13 cellular contexts compared by ENCODE assay signal in genomic region chr10:26468291-26468690, GRCh38. TPM values are rescaled to one million over a fixed set of nuclear protein-coding genes. Genes with fewer than 3 reads are reported as not detected.
DNase-seq lines count a peak whose midpoint lies in the region; ATAC-seq, FAIRE-seq and TF ChIP-seq lines count a peak whose summit lies in the region.
"Had no signal": no experiment of that assay in that cellular context is flagged by ENCODE, and none has a peak within 500 bp of the region (broad histone marks: within the 10 kb centered on the region; RNA-seq: fewer than 3 reads in every experiment).

No MANE protein-coding gene starts in this region.

- no peak overlapping the region for H3K27ac ChIP-seq in OCI-LY3 (ENCODE audit: low read length)
- no peak overlapping the region for H3K27ac ChIP-seq in keratinocyte (ENCODE audit: control insufficient read depth, insufficient read depth, low read length)
- H3K27ac ChIP-seq: left ventricle myocardium inferior, stomach had no signal

- H3K9me3 Mint-ChIP-seq in stimulated activated naive CD8-positive, alpha-beta T cell treated with anti-CD3 and anti-CD28 coated beads, Interleukin-15, Interleukin-2, amounts not matched to agents 100 ng/mL and 50 ng/mL, for 24 hours = no peaks in the 10 kb centered on the region

- H2AFZ ChIP-seq in OCI-LY3 (ENCODE audit: low read depth, low read length) (no peak overlapping the region), keratinocyte (ENCODE audit: control insufficient read depth, low read length) (no peak overlapping the region)

- DNase-seq in stimulated activated naive CD8-positive, alpha-beta T cell treated with anti-CD3 and anti-CD28 coated beads, Interleukin-15, Interleukin-2, amounts not matched to agents 100 U/mL and 50 U/mL, for 24 hours = no peak
- no peak for DNase-seq in keratinocyte (ENCODE audit: low read depth, low spot score)
- DNase-seq in hepatic stellate cell (ENCODE audit: low spot score) = no peak
- no peak for DNase-seq in retina
- DNase-seq: left ventricle myocardium inferior, NCI-H187 treated with DMSO at 0.1 percent for 48 hours, OCI-M1, stomach had no signal

- H3K79me2 ChIP-seq in OCI-LY3 (ENCODE audit: low read length) (peaks cover 95% of the 10 kb centered on the region), keratinocyte (ENCODE audit: control insufficient read depth, insufficient read depth, low read length) (no peaks in the 10 kb centered on the region)

- no peak for FAIRE-seq in keratinocyte (lab: Jason Lieb, UNC)
- FAIRE-seq: colon had no signal

- no peaks in the 10 kb centered on the region for H3K9me1 ChIP-seq in keratinocyte (ENCODE audit: control insufficient read depth, extremely low read depth, insufficient read depth, low read length)

- H3K4me1 Mint-ChIP-seq in stimulated activated naive CD8-positive, alpha-beta T cell treated with anti-CD3 and anti-CD28 coated beads, Interleukin-15, Interleukin-2, amounts not matched to agents 100 ng/mL and 50 ng/mL, for 24 hours (ENCODE audit: low read depth) = peaks cover 96% of the 10 kb centered on the region

- H3K4me2 ChIP-seq in OCI-LY3 (ENCODE audit: low read length) = peak overlapping the region; percentile 56
- H3K4me2 ChIP-seq in keratinocyte (ENCODE audit: control insufficient read depth, extremely low read depth, insufficient read depth, low read depth, low read length) = peak overlapping the region; percentile 7

- peaks cover 80% of the 10 kb centered on the region for H3K4me1 ChIP-seq in OCI-LY3 (ENCODE audit: low read length)
- peaks cover 7% of the 10 kb centered on the region for H3K4me1 ChIP-seq in keratinocyte (ENCODE audit: control insufficient read depth, extremely low read depth, insufficient read depth, low read length)
- H3K4me1 ChIP-seq: left ventricle myocardium inferior, stomach had no signal

- H3K36me3 ChIP-seq in OCI-LY3 (replicated peaks; ENCODE audit: low read depth, low read length) (peaks cover 21% of the 10 kb centered on the region), keratinocyte (ENCODE audit: control insufficient read depth in 2 of 2, extremely low read depth in 1 of 2, insufficient read depth in 2 of 2, low read length in 2 of 2) (no peaks in the 10 kb centered on the region)
- H3K36me3 ChIP-seq: left ventricle myocardium inferior, stomach had no signal

- dilution Hi-C loops in keratinocyte (cut with MboI; ENCODE audit: extremely low pct_ligation_motif_present, low sequenced_read_pairs) = no loop called here

- no peak for TF ChIP-seq CTCF in OCI-LY3 (IDR thresholded peaks at IDR 0.05; ENCODE audit: low read depth, low read length)
- TF ChIP-seq CTCF in keratinocyte (optimal IDR thresholded peaks at IDR 0.05 in 1 of 3, IDR thresholded peaks at IDR 0.05 in 1 of 3, conservative IDR thresholded peaks at IDR 0.05 in 1 of 3; ENCODE audit: extremely low read depth in 1 of 3, insufficient read depth in 2 of 3, low read length in 3 of 3) = no peak

- no peak for ATAC-seq in stimulated activated naive CD8-positive, alpha-beta T cell treated with anti-CD3 and anti-CD28 coated beads, Interleukin-15, Interleukin-2, amounts not matched to agents 100 U/mL and 50 U/mL, for 24 hours
- ATAC-seq in HG02973 (IDR thresholded peaks at IDR 0.05; ENCODE audit: unreplicated experiment) = no peak
- ATAC-seq in HG02885 (IDR thresholded peaks at IDR 0.05; ENCODE audit: poor library complexity, unreplicated experiment) = no peak

- H3K9me3 ChIP-seq in OCI-LY3 (ENCODE audit: insufficient read depth, low read length) (no peaks in the 10 kb centered on the region), keratinocyte (ENCODE audit: control insufficient read depth, low read depth, low read length) (no peaks in the 10 kb centered on the region)
- H3K9me3 ChIP-seq: left ventricle myocardium inferior, stomach had no signal

- H3K4me3 ChIP-seq in OCI-LY3 (ENCODE audit: low read length) = 0 out of 2 replicates have a peak overlapping the region, but pooled peaks have one; percentile 0
- no peak overlapping the region for H3K4me3 ChIP-seq in keratinocyte (ENCODE audit: control insufficient read depth in 2 of 3, extremely low read depth in 1 of 3, insufficient read depth in 2 of 3, low read depth in 1 of 3, low read length in 3 of 3)
- H3K4me3 ChIP-seq: left ventricle myocardium inferior, stomach had no signal

- no peaks in the 10 kb centered on the region for H3K27me3 ChIP-seq in OCI-LY3 (ENCODE audit: low read depth, low read length)
- H3K27me3 ChIP-seq in keratinocyte (ENCODE audit: control insufficient read depth, extremely low read depth, insufficient read depth, low read length) = no peaks in the 10 kb centered on the region
- H3K27me3 ChIP-seq: stomach had no signal

- no peak overlapping the region for H3K4me3 Mint-ChIP-seq in stimulated activated naive CD8-positive, alpha-beta T cell treated with anti-CD3 and anti-CD28 coated beads, Interleukin-15, Interleukin-2, amounts not matched to agents 100 ng/mL and 50 ng/mL, for 24 hours

- no peak overlapping the region for H3K9ac ChIP-seq in OCI-LY3 (ENCODE audit: low read length)
- H3K9ac ChIP-seq in keratinocyte (ENCODE audit: control insufficient read depth, extremely low read depth, insufficient read depth, low read length) = no peak overlapping the region

- no peaks in the 10 kb centered on the region for H3K27me3 Mint-ChIP-seq in stimulated activated naive CD8-positive, alpha-beta T cell treated with anti-CD3 and anti-CD28 coated beads, Interleukin-15, Interleukin-2, amounts not matched to agents 100 ng/mL and 50 ng/mL, for 24 hours

- H3K36me3 Mint-ChIP-seq in stimulated activated naive CD8-positive, alpha-beta T cell treated with anti-CD3 and anti-CD28 coated beads, Interleukin-15, Interleukin-2, amounts not matched to agents 100 ng/mL and 50 ng/mL, for 24 hours (ENCODE audit: low read depth) = peaks cover 52% of the 10 kb centered on the region

- peak overlapping the region; percentile 37 for H3K27ac Mint-ChIP-seq in stimulated activated naive CD8-positive, alpha-beta T cell treated with anti-CD3 and anti-CD28 coated beads, Interleukin-15, Interleukin-2, amounts not matched to agents 100 ng/mL and 50 ng/mL, for 24 hours

- peaks cover 28% of the 10 kb centered on the region for H4K20me1 ChIP-seq in OCI-LY3 (ENCODE audit: insufficient read depth, low read length)
- H4K20me1 ChIP-seq in keratinocyte (ENCODE audit: control insufficient read depth, extremely low read depth, insufficient read depth, low read length) = no peaks in the 10 kb centered on the region

RNA-seq across cellular contexts. Expression of gene APBB1IP, which starts 30.1 kb away (rescaled TPM):
- not detected in 3 replicates for polyA plus RNA-seq in keratinocyte
- not detected for polyA plus RNA-seq in keratinocyte (2011; ENCODE audit: low read depth)
- polyA plus RNA-seq in keratinocyte (2011; cell fraction: cytosol; rRNA removed) = not detected in 2 replicates
- not detected in 2 replicates for polyA plus RNA-seq in keratinocyte (2011; cell fraction: nucleus; rRNA removed)
- polyA plus RNA-seq in keratinocyte (2012; ENCODE audit: low replicate concordance) = not detected in 2 replicates
- polyA minus RNA-seq in keratinocyte = not detected in 3 replicates
- polyA minus RNA-seq in keratinocyte (2011; cell fraction: cytosol; rRNA and poly(A)+ RNA removed) = not detected
- not detected in 2 replicates for polyA minus RNA-seq in keratinocyte (2011; cell fraction: nucleus; rRNA and poly(A)+ RNA removed)
